Comparison of ENCODE assay signal across 1 cellular context in genomic region chr16:57447142-57447962, GRCh38.
A peak's percentile ranks its signal among the peaks of the same experiment; 100 is the strongest.
TF ChIP-seq lines count a peak whose summit lies in the region.

TSS of gene CIAPIN1 (minus strand) at chr16:57447385. CDS start at chr16:57440928, 6,457 bp downstream.
TSS of gene COQ9 (plus strand) at chr16:57447479. CDS start at chr16:57447506, 27 bp downstream.

TF ChIP-seq in HepG2, 621 proteins besides CTCF, POLR2A, EP300 and RAD21 (continued from another document and continues in another):
- TF ChIP-seq TFDP1 (CRISPR knock-in tag; IDR thresholded peaks at IDR 0.05; ENCODE audit: borderline replicate concordance) (peak; percentile 82), MAZ (IDR thresholded peaks at IDR 0.05; ENCODE audit: borderline replicate concordance, low read depth, low read length) (peak; percentile 73; the same call in 1 of the 2 replicates), MAZ (CRISPR knock-in tag; IDR thresholded peaks at IDR 0.05; ENCODE audit: low read depth) (peak; percentile 95), ZNF33A (CRISPR knock-in tag; IDR thresholded peaks at IDR 0.05; ENCODE audit: borderline replicate concordance) (no peak), ZNF652 (CRISPR knock-in tag; IDR thresholded peaks at IDR 0.05; ENCODE audit: borderline replicate concordance, low read depth) (no peak), GATAD1 (CRISPR knock-in tag; IDR thresholded peaks at IDR 0.05) (peak; percentile 97), ARID2 (CRISPR knock-in tag; IDR thresholded peaks at IDR 0.05; ENCODE audit: borderline replicate concordance) (no peak; the same call in 1 of the 2 replicates), HNRNPLL (IDR thresholded peaks at IDR 0.05; ENCODE audit: low read depth, low read length, poor library complexity, severe bottlenecking) (peak; percentile 72), RELA (CRISPR knock-in tag; IDR thresholded peaks at IDR 0.05) (no peak), ZBTB10 (CRISPR knock-in tag; IDR thresholded peaks at IDR 0.05; ENCODE audit: borderline replicate concordance) (no peak), ONECUT2 (CRISPR knock-in tag; IDR thresholded peaks at IDR 0.05) (peak; percentile 20; the same call in 1 of the 2 replicates), HOXA7 (CRISPR knock-in tag; IDR thresholded peaks at IDR 0.05) (no peak), DZIP1 (CRISPR knock-in tag; IDR thresholded peaks at IDR 0.05) (peak; percentile 52; the same call in 1 of the 2 replicates), ZFX (CRISPR knock-in tag; IDR thresholded peaks at IDR 0.05; ENCODE audit: low read depth) (peak; percentile 95), ZKSCAN5 (CRISPR knock-in tag; IDR thresholded peaks at IDR 0.05) (no peak), FIP1L1 (IDR thresholded peaks at IDR 0.05; ENCODE audit: borderline replicate concordance, insufficient read depth, low read depth, low read length) (no peak), ZFP37 (CRISPR knock-in tag; IDR thresholded peaks at IDR 0.05; ENCODE audit: borderline replicate concordance) (peak; percentile 67), ZNF605 (CRISPR knock-in tag; IDR thresholded peaks at IDR 0.05) (peak; percentile 99), TOE1 (CRISPR knock-in tag; IDR thresholded peaks at IDR 0.05) (peak; percentile 40; the same call in 1 of the 2 replicates), ZSCAN30 (CRISPR knock-in tag; IDR thresholded peaks at IDR 0.05) (peak; percentile 99), THAP8 (CRISPR knock-in tag; IDR thresholded peaks at IDR 0.05; ENCODE audit: borderline replicate concordance) (peak; percentile 98), ZNF670 (CRISPR knock-in tag; IDR thresholded peaks at IDR 0.05; ENCODE audit: borderline replicate concordance) (peak; percentile 92), KAT7 (CRISPR knock-in tag; IDR thresholded peaks at IDR 0.05; ENCODE audit: borderline replicate concordance) (peak; percentile 99), SATB2 (CRISPR knock-in tag; IDR thresholded peaks at IDR 0.05) (no peak), ZNF20 (CRISPR knock-in tag; IDR thresholded peaks at IDR 0.05) (no peak), RNF219 (CRISPR knock-in tag; IDR thresholded peaks at IDR 0.05) (peak; percentile 25; the same call in 1 of the 2 replicates), ZNF616 (CRISPR knock-in tag; IDR thresholded peaks at IDR 0.05; ENCODE audit: low read depth) (peak; percentile 79; the same call in 1 of the 2 replicates), RAD51 (IDR thresholded peaks at IDR 0.05; ENCODE audit: borderline replicate concordance) (no peak), HNF4A (CRISPR knock-in tag; IDR thresholded peaks at IDR 0.05) (0 out of 2 replicates have a peak, but pooled peaks have one; percentile 7), ZFP62 (CRISPR knock-in tag; IDR thresholded peaks at IDR 0.05) (0 out of 2 replicates have a peak, but pooled peaks have one; percentile 41), KDM1A (CRISPR knock-in tag; IDR thresholded peaks at IDR 0.05) (peak; percentile 48), ZFP90 (CRISPR knock-in tag; IDR thresholded peaks at IDR 0.05; ENCODE audit: borderline replicate concordance) (peak; percentile 85; the same call in 1 of the 2 replicates), HNF1A (IDR thresholded peaks at IDR 0.05; ENCODE audit: low read depth) (no peak), HNF1A (CRISPR knock-in tag; IDR thresholded peaks at IDR 0.05; ENCODE audit: borderline replicate concordance) (peak; percentile 86), CSRNP2 (CRISPR knock-in tag; conservative IDR thresholded peaks at IDR 0.05; ENCODE audit: low read depth) (no peak), AKNA (CRISPR knock-in tag; IDR thresholded peaks at IDR 0.05; ENCODE audit: borderline replicate concordance) (no peak), ISL2 (CRISPR knock-in tag; IDR thresholded peaks at IDR 0.05) (peak; percentile 75; the same call in 1 of the 2 replicates), PRPF4 (IDR thresholded peaks at IDR 0.05; ENCODE audit: low read depth, low read length, poor library complexity, severe bottlenecking) (no peak), RFX1 (IDR thresholded peaks at IDR 0.05) (peak; percentile 74; the same call in 1 of the 2 replicates), POGZ (CRISPR knock-in tag; IDR thresholded peaks at IDR 0.05) (peak; percentile 92), STAG1 (CRISPR knock-in tag; IDR thresholded peaks at IDR 0.05) (no peak), CHD4 (IDR thresholded peaks at IDR 0.05; ENCODE audit: borderline replicate concordance, low read length) (no peak)
